ENCODE assay signal across 1 cellular context in genomic region chr21:43091979-43092614, GRCh38. TPM values are rescaled to one million over a fixed set of nuclear protein-coding genes. Genes with fewer than 3 reads are reported as not detected.
"Had no signal": no experiment of that assay in that cellular context is flagged by ENCODE, and none has a peak within 500 bp of the region (broad histone marks: within the 10 kb centered on the region; RNA-seq: fewer than 3 reads in every experiment).

No MANE protein-coding gene starts in this region.

RNA-seq across cellular contexts. Expression of gene CBS, which starts 16.5 kb away (rescaled TPM):
- polyA plus RNA-seq: IgD-negative memory B cell had no signal
